22 cellular contexts compared by ENCODE assay signal in the genomic region with DNA sequence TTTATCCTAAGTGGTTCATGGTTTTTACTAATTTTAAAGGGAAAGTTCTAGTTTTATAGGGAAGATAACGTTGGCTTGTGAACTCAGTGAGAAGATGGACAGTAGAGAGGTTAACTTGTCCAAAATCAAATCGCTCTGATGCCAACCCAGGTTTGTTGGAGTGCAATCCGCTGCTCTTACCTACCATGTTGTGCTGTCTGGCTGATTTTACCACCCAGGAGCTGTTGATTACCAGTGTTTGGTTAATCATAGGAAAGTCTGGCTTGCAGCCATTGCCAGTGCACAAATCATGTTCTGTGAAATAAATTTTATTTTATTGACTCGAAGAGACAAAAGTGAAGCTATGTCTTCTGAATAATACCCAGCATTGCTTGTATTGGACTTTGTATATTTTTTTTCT.
DNase-seq lines count a peak whose midpoint lies in the region; TF ChIP-seq lines count a peak whose summit lies in the region.
"Had no signal": no experiment of that assay in that cellular context is flagged by ENCODE, and none has a peak within 500 bp of the region (broad histone marks: within the 10 kb centered on the region; RNA-seq: fewer than 3 reads in every experiment).

No MANE protein-coding gene starts in this region.

- H3K4me3 Mint-ChIP-seq in endothelial cell (ENCODE audit: unreplicated experiment), result no peak overlapping the region
- H3K4me3 Mint-ChIP-seq: B cell; effector memory CD8-positive, alpha-beta T cell; natural killer cell treated with Interleukin-12 subunit alpha and Interleukin-12 subunit beta and Interleukin-15 and Interleukin-18, amount 100 ng/mL, for 72 hours; stimulated activated naive B cell treated with anti-CD40 and anti-IgM and Interleukin-4, amounts not matched to agents 10 μg/mL and 1 μg/mL and 100 μg/mL, for 72 hours; WTC11 had no signal

- no peak for TF ChIP-seq EP300 in ovary (IDR thresholded peaks at IDR 0.05)

- no peaks in the 10 kb centered on the region for H3K36me3 Mint-ChIP-seq in endothelial cell (ENCODE audit: low read depth, unreplicated experiment)
- H3K36me3 Mint-ChIP-seq: natural killer cell treated with Interleukin-12 subunit alpha and Interleukin-12 subunit beta and Interleukin-15 and Interleukin-18, amount 100 ng/mL, for 72 hours; stimulated activated naive B cell treated with anti-CD40 and anti-IgM and Interleukin-4, amounts not matched to agents 10 μg/mL and 1 μg/mL and 100 μg/mL, for 72 hours; WTC11 had no signal

- H3K9me3 ChIP-seq in right atrium auricular region (no peaks in the 10 kb centered on the region), ovary (no peaks in the 10 kb centered on the region)

- H3K27ac Mint-ChIP-seq in endothelial cell (ENCODE audit: unreplicated experiment), result no peak overlapping the region
- H3K27ac Mint-ChIP-seq: B cell; effector memory CD8-positive, alpha-beta T cell; natural killer cell treated with Interleukin-12 subunit alpha and Interleukin-12 subunit beta and Interleukin-15 and Interleukin-18, amount 100 ng/mL, for 72 hours; stimulated activated naive B cell treated with anti-CD40 and anti-IgM and Interleukin-4, amounts not matched to agents 10 μg/mL and 1 μg/mL and 100 μg/mL, for 72 hours had no signal

- peaks cover 3% of the 10 kb centered on the region for H3K4me1 Mint-ChIP-seq in endothelial cell (ENCODE audit: unreplicated experiment)

- H3K4me3 ChIP-seq in right atrium auricular region (no peak overlapping the region), ovary (no peak overlapping the region)

- no peaks in the 10 kb centered on the region for H3K9me3 Mint-ChIP-seq in endothelial cell (ENCODE audit: unreplicated experiment)
- H3K9me3 Mint-ChIP-seq: effector memory CD8-positive, alpha-beta T cell; natural killer cell treated with Interleukin-12 subunit alpha and Interleukin-12 subunit beta and Interleukin-15 and Interleukin-18, amount 100 ng/mL, for 72 hours; stimulated activated naive B cell treated with anti-CD40 and anti-IgM and Interleukin-4, amounts not matched to agents 10 μg/mL and 1 μg/mL and 100 μg/mL, for 72 hours; WTC11 had no signal

- H3K27me3 Mint-ChIP-seq in endothelial cell (ENCODE audit: unreplicated experiment), result no peaks in the 10 kb centered on the region
- H3K27me3 Mint-ChIP-seq: B cell; effector memory CD8-positive, alpha-beta T cell; natural killer cell treated with Interleukin-12 subunit alpha and Interleukin-12 subunit beta and Interleukin-15 and Interleukin-18, amount 100 ng/mL, for 72 hours had no signal

- H3K36me3 ChIP-seq in right atrium auricular region (no peaks in the 10 kb centered on the region), ovary (no peaks in the 10 kb centered on the region)

- peaks cover 0 to 27% of the 10 kb centered on the region in 2 donors for H3K4me1 ChIP-seq in right atrium auricular region
- no peaks in the 10 kb centered on the region for H3K4me1 ChIP-seq in ovary (ENCODE audit: insufficient read depth)

- 66 to 83% (median 73%) methylated on average over 4 of the region's 4 CpGs for WGBS in ovary, 3 donors

- peak; percentile 13 for DNase-seq in DMS 273 (lab: John Stamatoyannopoulos, UW; ENCODE audit: unreplicated experiment)
- no peak for DNase-seq in DMS 273 treated with DMSO at 0.1 percent for 48 hours (lab: John Stamatoyannopoulos, UW)
- DNase-seq in NCI-H446 treated with DMSO at 0.1 percent for 48 hours (lab: John Stamatoyannopoulos, UW), result peak; percentile 26
- no peak for DNase-seq in right atrium auricular region (ENCODE audit: low spot score)
- peak; percentile 51 for DNase-seq in renal cortical epithelial cell (ENCODE audit: low read depth)
- no peak for DNase-seq in stimulated activated CD4-positive, alpha-beta T cell treated with anti-CD3 and anti-CD28 coated beads, Interleukin-4, amount 100 ng/mL, for 1 hour
- DNase-seq in ovary, result no peak
- no peak for DNase-seq in endothelial cell (ENCODE audit: low spot score)
- DNase-seq: activated CD4-positive, alpha-beta T cell treated with anti-CD3 and anti-CD28 coated beads, Interleukin-2, amount 50 U/mL, for 48 hours; DND-41; effector memory CD8-positive, alpha-beta T cell; Kasumi-1; NCI-H1092; NCI-H2107; NCI-H524 treated with DMSO at 0.1 percent for 48 hours; posterior cingulate gyrus; stimulated activated CD4-positive, alpha-beta T cell treated with anti-CD3 and anti-CD28 coated beads, Interleukin-2, amount 100 ng/mL, for 24 hours; stimulated activated naive B cell treated with anti-CD40 and anti-IgM and Interleukin-4, amounts not matched to agents 10 μg/mL and 1 μg/mL and 100 μg/mL, for 72 hours had no signal

- intact Hi-C loops in ovary (cut with DNase I), result no loop called here

- H3K27me3 ChIP-seq in right atrium auricular region (no peaks in the 10 kb centered on the region), ovary (no peaks in the 10 kb centered on the region)

- no peak for TF ChIP-seq POLR2A in ovary (IDR thresholded peaks at IDR 0.05)

- H3K27ac ChIP-seq in right atrium auricular region (peak overlapping the region; percentile 24 to 50), ovary (no peak overlapping the region)
- H3K27ac ChIP-seq: 22Rv1 had no signal

- TF ChIP-seq CTCF in right atrium auricular region (IDR thresholded peaks at IDR 0.05) (no peak), ovary (IDR thresholded peaks at IDR 0.05) (no peak), endothelial cell (IDR thresholded peaks at IDR 0.05; ENCODE audit: unreplicated experiment) (no peak)

Comparison
In these comparisons a context has a peak if more than half of its experiments do, and no peak if none do; other contexts are left out.
1. DNase-seq: peak in DMS 273 (single experiment), NCI-H446 treated with DMSO at 0.1 percent for 48 hours (single experiment) and renal cortical epithelial cell (single experiment); none in DMS 273 treated with DMSO at 0.1 percent for 48 hours (single experiment), right atrium auricular region (single experiment), stimulated activated CD4-positive, alpha-beta T cell treated with anti-CD3 and anti-CD28 coated beads, Interleukin-4, amount 100 ng/mL, for 1 hour (single experiment), ovary (0 of 5) and endothelial cell (single experiment).
2. H3K27ac ChIP-seq: peak in right atrium auricular region (2 of 2); none in ovary (0 of 2).